Comparison of ENCODE assay signal across 20 cellular contexts in genomic region chr19:33365676-33366075, GRCh38.
"Had no signal": no experiment of that assay in that cellular context is flagged by ENCODE, and none has a peak within 500 bp of the region (broad histone marks: within the 10 kb centered on the region; RNA-seq: fewer than 3 reads in every experiment).

No MANE protein-coding gene starts in this region.

- H3K4me3 Mint-ChIP-seq: activated CD8-positive, alpha-beta T cell treated with anti-CD3 and anti-CD28 coated beads for 36 hours; activated naive CD4-positive, alpha-beta T cell treated with anti-CD3 and anti-CD28 coated beads, Interleukin-2, amount 10 ng/mL, durations not matched to agents 7 days and 5 days; activated naive CD8-positive, alpha-beta T cell treated with anti-CD3 and anti-CD28 coated beads for 36 hours; activated T-cell treated with anti-CD3 and anti-CD28 coated beads, Interleukin-2, amount 50 U/mL, for 72 hours; T-helper 1 cell treated with Interleukin-12 subunit alpha and Interleukin-12 subunit beta and Interleukin-4 antibody, amounts not matched to agents 30 μg/mL and 1 μg/mL, for 36 hours had no signal

- ATAC-seq: activated CD4-positive, CD25-positive, alpha-beta regulatory T cell treated with anti-CD3 and anti-CD28 coated beads, Interleukin-2, amount 50 U/mL, for 24 hours; activated CD8-positive, alpha-beta T cell treated with anti-CD3 and anti-CD28 coated beads for 36 hours; activated T-cell treated with anti-CD3 and anti-CD28 coated beads, Interleukin-2, amount 50 U/mL, for 72 hours had no signal

- H3K27ac Mint-ChIP-seq: activated CD8-positive, alpha-beta T cell treated with anti-CD3 and anti-CD28 coated beads for 36 hours; activated naive CD4-positive, alpha-beta T cell treated with anti-CD3 and anti-CD28 coated beads, Interleukin-2, amount 10 ng/mL, durations not matched to agents 7 days and 5 days; activated naive CD8-positive, alpha-beta T cell treated with anti-CD3 and anti-CD28 coated beads for 36 hours; activated T-cell treated with anti-CD3 and anti-CD28 coated beads, Interleukin-2, amount 50 U/mL, for 72 hours; activated T-helper 2 cell treated with anti-CD3 and anti-CD28 coated beads, Interferon-gamma antibody, Interleukin-2, Interleukin-4, amounts not matched to agents 10 μg/mL and 5 μg/mL and 100 μg/mL, durations not matched to agents 14 hours and 24 hours and 36 hours; T-helper 1 cell treated with Interleukin-12 subunit alpha and Interleukin-12 subunit beta and Interleukin-4 antibody, amounts not matched to agents 30 μg/mL and 1 μg/mL, for 36 hours had no signal

- H3K36me3 Mint-ChIP-seq: activated naive CD4-positive, alpha-beta T cell treated with anti-CD3 and anti-CD28 coated beads, Interleukin-2, amount 10 ng/mL, durations not matched to agents 7 days and 5 days; activated naive CD8-positive, alpha-beta T cell treated with anti-CD3 and anti-CD28 coated beads for 36 hours had no signal

- H3K36me3 ChIP-seq: brain microvascular endothelial cell, cardiac muscle cell had no signal

- H3K9me3 Mint-ChIP-seq: activated CD8-positive, alpha-beta T cell treated with anti-CD3 and anti-CD28 coated beads for 36 hours; activated naive CD4-positive, alpha-beta T cell treated with anti-CD3 and anti-CD28 coated beads, Interleukin-2, amount 10 ng/mL, durations not matched to agents 7 days and 5 days; activated naive CD8-positive, alpha-beta T cell treated with anti-CD3 and anti-CD28 coated beads for 36 hours; activated T-cell treated with anti-CD3 and anti-CD28 coated beads, Interleukin-2, amount 50 U/mL, for 72 hours; activated T-helper 2 cell treated with anti-CD3 and anti-CD28 coated beads, Interferon-gamma antibody, Interleukin-2, Interleukin-4, amounts not matched to agents 10 μg/mL and 5 μg/mL and 100 μg/mL, durations not matched to agents 14 hours and 24 hours and 36 hours; T-helper 1 cell treated with Interleukin-12 subunit alpha and Interleukin-12 subunit beta and Interleukin-4 antibody, amounts not matched to agents 30 μg/mL and 1 μg/mL, for 36 hours had no signal

- H3K4me3 ChIP-seq: cardiac muscle cell had no signal

- H3K4me1 Mint-ChIP-seq: activated naive CD4-positive, alpha-beta T cell treated with anti-CD3 and anti-CD28 coated beads, Interleukin-2, amount 10 ng/mL, durations not matched to agents 7 days and 5 days; activated naive CD8-positive, alpha-beta T cell treated with anti-CD3 and anti-CD28 coated beads for 36 hours had no signal

- FAIRE-seq: RCC 7860 had no signal

- H3K27ac ChIP-seq: brain microvascular endothelial cell, cardiac muscle cell had no signal

- DNase-seq: activated CD4-positive, alpha-beta T cell treated with anti-CD3 and anti-CD28 coated beads for 4 hours; activated CD8-positive, alpha-beta memory T cell treated with anti-CD3 and anti-CD28 coated beads, Interleukin-2, amount 50 U/mL, for 4 hours; activated CD8-positive, alpha-beta T cell treated with anti-CD3 and anti-CD28 coated beads for 36 hours; activated gamma-delta T cell treated with Interleukin-2 at 50 U/mL for 16 hours; activated naive CD4-positive, alpha-beta T cell treated with anti-CD3 and anti-CD28 coated beads, Interleukin-2, amount 10 ng/mL, durations not matched to agents 7 days and 5 days; activated naive CD8-positive, alpha-beta T cell treated with anti-CD3 and anti-CD28 coated beads for 36 hours; activated T-cell treated with anti-CD3 and anti-CD28 coated beads, Interleukin-2, amount 50 U/mL, for 72 hours; brain microvascular endothelial cell; KG1; NCI-H1048; NCI-H1417 treated with DMSO at 0.1 percent for 48 hours; NCI-H187; NCI-H2081; NCI-H510A treated with DMSO at 0.1 percent for 48 hours; SHP77 treated with DMSO at 0.1 percent for 48 hours had no signal
